In the genomic region with DNA sequence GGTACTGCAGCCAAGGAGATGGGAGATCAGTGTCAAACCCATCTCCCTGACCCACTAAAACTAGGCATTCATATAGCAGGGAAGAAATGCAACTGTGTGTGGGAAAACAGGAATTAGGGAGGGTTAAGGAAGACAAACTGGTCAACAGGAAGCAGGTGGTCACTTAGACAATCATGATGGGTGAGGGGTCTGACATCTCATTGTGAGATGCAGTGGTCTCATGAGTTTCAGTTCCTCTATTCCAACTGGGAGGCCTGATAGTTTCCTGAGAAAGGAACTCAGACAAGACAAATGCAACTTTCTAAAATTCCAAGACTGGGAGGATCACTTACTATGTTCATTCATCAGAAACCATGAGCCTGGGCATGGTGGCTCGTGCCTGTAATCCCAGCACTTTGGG, we compare ENCODE assay signal across 34 cellular contexts.
"Had no signal": no experiment of that assay in that cellular context is flagged by ENCODE, and none has a peak within 500 bp of the region (broad histone marks: within the 10 kb centered on the region; RNA-seq: fewer than 3 reads in every experiment).

No MANE protein-coding gene starts in this region.

- H3K4me3 ChIP-seq: ascending aorta, cardiac muscle cell, MG63, Peyer's patch, SJSA1 had no signal

- H3K36me3 Mint-ChIP-seq: activated naive CD4-positive, alpha-beta T cell treated with anti-CD3 and anti-CD28 coated beads, Interleukin-2, amount 50 U/mL, for 24 hours; activated naive CD8-positive, alpha-beta T cell treated with anti-CD3 and anti-CD28 coated beads, Interleukin-2, amount 10 ng/mL, durations not matched to agents 7 days and 5 days; IgD-negative memory B cell had no signal

- H3K27me3 ChIP-seq: ascending aorta, cardiac muscle cell, Peyer's patch, SJSA1 had no signal

- H3K9me3 ChIP-seq: ascending aorta, MG63, Peyer's patch, SJSA1, SK-N-SH had no signal

- H3K27ac ChIP-seq: ascending aorta, cardiac muscle cell, Peyer's patch, SJSA1, WERI-Rb-1 had no signal

- ATAC-seq: activated CD8-positive, alpha-beta T cell treated with anti-CD3 and anti-CD28 coated beads for 36 hours; PC-3 had no signal

- H3K4me1 Mint-ChIP-seq: activated naive CD4-positive, alpha-beta T cell treated with anti-CD3 and anti-CD28 coated beads, Interleukin-2, amount 50 U/mL, for 24 hours; activated naive CD8-positive, alpha-beta T cell treated with anti-CD3 and anti-CD28 coated beads, Interleukin-2, amount 10 ng/mL, durations not matched to agents 7 days and 5 days had no signal

- H3K27ac Mint-ChIP-seq: activated CD8-positive, alpha-beta T cell treated with anti-CD3 and anti-CD28 coated beads for 36 hours; activated naive CD4-positive, alpha-beta T cell treated with anti-CD3 and anti-CD28 coated beads, Interleukin-2, amount 50 U/mL, for 24 hours; activated naive CD8-positive, alpha-beta T cell treated with anti-CD3 and anti-CD28 coated beads, Interleukin-2, amount 10 ng/mL, durations not matched to agents 7 days and 5 days; activated T-helper 2 cell treated with anti-CD3 and anti-CD28 coated beads, Interferon-gamma antibody, Interleukin-2, Interleukin-4, amounts not matched to agents 10 μg/mL and 5 μg/mL and 100 μg/mL, durations not matched to agents 14 hours and 24 hours and 36 hours; IgD-negative memory B cell had no signal

- H3K4me1 ChIP-seq: ascending aorta, Peyer's patch, SJSA1 had no signal

- H3K9me3 Mint-ChIP-seq: activated CD8-positive, alpha-beta T cell treated with anti-CD3 and anti-CD28 coated beads for 36 hours; activated naive CD4-positive, alpha-beta T cell treated with anti-CD3 and anti-CD28 coated beads, Interleukin-2, amount 50 U/mL, for 24 hours; activated naive CD8-positive, alpha-beta T cell treated with anti-CD3 and anti-CD28 coated beads, Interleukin-2, amount 10 ng/mL, durations not matched to agents 7 days and 5 days; activated T-helper 2 cell treated with anti-CD3 and anti-CD28 coated beads, Interferon-gamma antibody, Interleukin-2, Interleukin-4, amounts not matched to agents 10 μg/mL and 5 μg/mL and 100 μg/mL, durations not matched to agents 14 hours and 24 hours and 36 hours had no signal

- H3K36me3 ChIP-seq: ascending aorta, cardiac muscle cell, MG63, Peyer's patch, SJSA1, WERI-Rb-1 had no signal

- DNase-seq: activated CD4-positive, alpha-beta T cell treated with anti-CD3 and anti-CD28 coated beads for 1 hour; activated CD4-positive, alpha-beta T cell treated with anti-CD3 and anti-CD28 coated beads for 48 hours; activated CD4-positive, CD25-positive, alpha-beta regulatory T cell; activated CD8-positive, alpha-beta T cell treated with anti-CD3 and anti-CD28 coated beads for 36 hours; activated gamma-delta T cell; activated naive CD4-positive, alpha-beta T cell treated with Interleukin-2 at 50 U/mL for 16 hours; activated naive CD8-positive, alpha-beta T cell treated with anti-CD3 and anti-CD28 coated beads, Interleukin-2, amount 10 ng/mL, durations not matched to agents 7 days and 5 days; activated T-cell treated with anti-CD3 and anti-CD28 coated beads, Interleukin-2, amount 50 U/mL, for 1 hour; amygdala; Kasumi-1; KG1; MG63; NCI-H1092 treated with DMSO at 0.1 percent for 48 hours; NCI-H1417; NCI-H187 treated with DMSO at 0.1 percent for 48 hours; NCI-H2081 treated with DMSO at 0.1 percent for 48 hours; NCI-H510A; NCI-H526; NCI-H748 treated with DMSO at 0.1 percent for 48 hours; NK-92 treated with Interleukin-12 subunit alpha and Interleukin-12 subunit beta, amount 100 ng/mL, for 24 hours; PC-3; Peyer's patch; RPMI8226; SHP77 treated with DMSO at 0.1 percent for 48 hours; SK-N-SH; T-helper 2 cell; T-helper 9 cell; WERI-Rb-1 had no signal

- H3K4me3 Mint-ChIP-seq: activated CD8-positive, alpha-beta T cell treated with anti-CD3 and anti-CD28 coated beads for 36 hours; activated naive CD4-positive, alpha-beta T cell treated with anti-CD3 and anti-CD28 coated beads, Interleukin-2, amount 50 U/mL, for 24 hours; activated naive CD8-positive, alpha-beta T cell treated with anti-CD3 and anti-CD28 coated beads, Interleukin-2, amount 10 ng/mL, durations not matched to agents 7 days and 5 days; IgD-negative memory B cell had no signal

- H3K27me3 Mint-ChIP-seq: activated naive CD8-positive, alpha-beta T cell treated with anti-CD3 and anti-CD28 coated beads, Interleukin-2, amount 10 ng/mL, durations not matched to agents 7 days and 5 days had no signal
